8 cellular contexts compared by ENCODE assay signal in genomic region chr9:115883467-115884329, GRCh38.
DNase-seq lines count a peak whose midpoint lies in the region; ATAC-seq and TF ChIP-seq lines count a peak whose summit lies in the region.

No MANE protein-coding gene starts in this region.

- no peak overlapping the region for H3K4me3 ChIP-seq in RWPE2 (ENCODE audit: severe bottlenecking)
- no peak overlapping the region for H3K4me3 ChIP-seq in smooth muscle cell
- no peak overlapping the region for H3K4me3 ChIP-seq in ascending aorta

- ATAC-seq in RWPE2 (ENCODE audit: low read depth) (peak; percentile 96), GM18870 (IDR thresholded peaks at IDR 0.05; ENCODE audit: unreplicated experiment) (no peak)

- H2AFZ ChIP-seq in smooth muscle cell (ENCODE audit: low read depth) = no peak overlapping the region

- intact Hi-C loops in ascending aorta (cut with DNase I) = no loop called here

- no peak overlapping the region for H3K9ac ChIP-seq in smooth muscle cell (ENCODE audit: low read depth)

- DNase-seq in AG09319 (ENCODE audit: extremely low read depth, low read depth) = peak; percentile 25
- peak; percentile 23 for DNase-seq in HEK293T (ENCODE audit: extremely low spot score)
- no peak for DNase-seq in RWPE2 (ENCODE audit: low spot score)
- DNase-seq in glomerular visceral epithelial cell (ENCODE audit: extremely low spot score) = peak; percentile 49
- DNase-seq in smooth muscle cell (lab: John Stamatoyannopoulos, UW; ENCODE audit: unreplicated experiment) = no peak
- DNase-seq in middle frontal gyrus (ENCODE audit: extremely low spot score, low spot score) = no peak
- no peak for DNase-seq in ascending aorta (ENCODE audit: low spot score in 2 of 2)

- H3K27ac ChIP-seq in RWPE2 (ENCODE audit: poor library complexity, severe bottlenecking) = no peak overlapping the region
- H3K27ac ChIP-seq in smooth muscle cell (ENCODE audit: low read depth) = no peak overlapping the region
- peak overlapping the region in 1 of 2 donors; percentile 3 for H3K27ac ChIP-seq in ascending aorta

- H3K4me1 ChIP-seq in RWPE2 (ENCODE audit: insufficient read depth, poor library complexity, severe bottlenecking) = no peaks in the 10 kb centered on the region
- H3K4me1 ChIP-seq in smooth muscle cell (ENCODE audit: low read depth) = no peaks in the 10 kb centered on the region
- H3K4me1 ChIP-seq in ascending aorta = peaks cover 3 to 4% of the 10 kb centered on the region in 2 donors

- TF ChIP-seq CTCF in AG09319 (IDR thresholded peaks at IDR 0.05; ENCODE audit: low read depth, low read length) (peak; percentile 66), RWPE2 (IDR thresholded peaks at IDR 0.05; ENCODE audit: poor library complexity, severe bottlenecking) (peak; percentile 85), smooth muscle cell (IDR thresholded peaks at IDR 0.05; ENCODE audit: borderline replicate concordance, insufficient read depth, poor library complexity, severe bottlenecking) (peak; percentile 48), ascending aorta (IDR thresholded peaks at IDR 0.05) (peak in 1 of 3 experiments; percentile 48)

- no peaks in the 10 kb centered on the region for H4K20me1 ChIP-seq in smooth muscle cell (ENCODE audit: low read depth)

- no peak overlapping the region for H3K4me2 ChIP-seq in smooth muscle cell

- H3K36me3 ChIP-seq in RWPE2 (ENCODE audit: low read depth) (no peaks in the 10 kb centered on the region), smooth muscle cell (ENCODE audit: low read depth) (no peaks in the 10 kb centered on the region), ascending aorta (no peaks in the 10 kb centered on the region)

- no peaks in the 10 kb centered on the region for H3F3A ChIP-seq in smooth muscle cell (ENCODE audit: low read depth)

- POLR2A ChIA-PET in HEK293T (lab: Yijun Ruan, JAX) = no interaction called here

- no peaks in the 10 kb centered on the region for H3K27me3 ChIP-seq in RWPE2 (ENCODE audit: insufficient read depth, poor library complexity, severe bottlenecking)
- H3K27me3 ChIP-seq in smooth muscle cell (ENCODE audit: low read depth) = no peaks in the 10 kb centered on the region
- H3K27me3 ChIP-seq in ascending aorta = no peaks in the 10 kb centered on the region

- H3K79me2 ChIP-seq in smooth muscle cell (ENCODE audit: low read depth) = no peaks in the 10 kb centered on the region

- H3K9me3 ChIP-seq in RWPE2 (ENCODE audit: severe bottlenecking) = no peaks in the 10 kb centered on the region
- H3K9me3 ChIP-seq in smooth muscle cell (replicated peaks; ENCODE audit: low read depth) = no peaks in the 10 kb centered on the region
- no peaks in the 10 kb centered on the region for H3K9me3 ChIP-seq in ascending aorta

- 38% methylated on average over 5 of the region's 5 CpGs for WGBS in smooth muscle cell (ENCODE audit: low lambda C conversion rate)

- CTCF ChIA-PET in HEK293T (lab: Yijun Ruan, JAX) = no interaction called here

TF ChIP-seq in HEK293T, 16 proteins besides CTCF, POLR2A, EP300 and RAD21:
- TF ChIP-seq SP1 (IDR thresholded peaks at IDR 0.05) (no peak), LEF1 (IDR thresholded peaks at IDR 0.05; ENCODE audit: borderline replicate concordance) (no peak)

Comparison
In these comparisons a context has a peak if more than half of its experiments do, and no peak if none do; other contexts are left out.
1. DNase-seq: peak in AG09319 (single experiment), HEK293T (single experiment) and glomerular visceral epithelial cell (single experiment); none in RWPE2 (single experiment), smooth muscle cell (single experiment), middle frontal gyrus (single experiment) and ascending aorta (0 of 2).